ENCODE assay signal across 12 cellular contexts in the genomic region with DNA sequence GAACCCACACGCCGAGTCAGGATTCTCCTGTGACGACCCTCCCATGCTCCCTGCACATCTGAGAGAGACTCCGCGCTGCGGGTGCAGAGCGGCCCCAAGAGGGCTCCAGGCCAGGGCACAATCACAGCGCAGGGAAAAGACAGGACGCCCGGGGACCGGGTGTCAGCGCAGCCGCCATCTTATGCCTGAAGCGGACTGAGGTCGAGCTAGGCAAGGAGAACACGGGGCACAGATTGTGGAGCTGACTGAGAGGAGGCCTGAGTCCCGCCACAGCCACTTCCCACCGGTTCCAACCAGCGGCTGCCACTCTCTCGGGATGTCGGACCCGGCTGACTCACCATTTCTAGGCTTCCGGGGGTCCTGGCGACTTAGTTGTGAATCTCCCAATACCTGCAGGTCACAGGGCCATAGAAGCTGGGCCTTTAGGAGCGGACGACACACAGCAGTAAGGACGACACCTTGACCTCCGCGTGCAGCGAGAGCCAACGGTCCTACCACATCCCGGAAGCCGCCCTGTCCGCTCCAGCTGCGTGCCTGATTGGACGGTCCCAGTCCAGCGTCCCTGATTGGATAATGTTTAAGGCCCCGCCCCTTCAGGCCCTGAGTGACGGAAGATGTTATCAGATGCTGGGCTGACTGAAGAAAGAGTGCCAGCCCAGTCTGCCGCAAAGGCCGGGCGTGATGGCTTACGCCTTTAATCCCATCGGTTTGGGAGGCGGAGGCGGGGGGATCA. TPM values are rescaled to one million over a fixed set of nuclear protein-coding genes. Genes with fewer than 3 reads are reported as not detected.
A peak's percentile ranks its signal among the peaks of the same experiment; 100 is the strongest.
DNase-seq lines count a peak whose midpoint lies in the region; ATAC-seq and TF ChIP-seq lines count a peak whose summit lies in the region.
"Had no signal": no experiment of that assay in that cellular context is flagged by ENCODE, and none has a peak within 500 bp of the region (broad histone marks: within the 10 kb centered on the region; RNA-seq: fewer than 3 reads in every experiment).

A gene (minus strand): TSS at position 487 of the 733 bp plus-strand sequence. CDS start 146 bp downstream, at position 341.

- H3K36me3 ChIP-seq in mesenchymal stem cell (ENCODE audit: control insufficient read depth in 1 of 2, insufficient read depth in 2 of 2, low read depth in 1 of 2, low read length in 2 of 2) (no peaks in the 10 kb centered on the region), stomach smooth muscle (ENCODE audit: control insufficient read depth in 2 of 2, insufficient read depth in 2 of 2, low read length in 2 of 2) (no peaks in the 10 kb centered on the region)

- H3K27ac ChIP-seq in dorsolateral prefrontal cortex: peak within 1 kb of the TSS in 6 of 59 donors; percentile 12 to 65 (median 32)
- H3K27ac ChIP-seq in mesenchymal stem cell (ENCODE audit: low read length, poor library complexity, severe bottlenecking): no peak within 1 kb of the TSS
- H3K27ac ChIP-seq in stomach smooth muscle (ENCODE audit: low read length): no peak within 1 kb of the TSS

- CTCF ChIA-PET in activated CD4-positive, alpha-beta memory T cell treated with anti-CD3 and anti-CD28 coated beads for 36 hours (lab: Charles Lee): no interaction called here

- H2BK120ac ChIP-seq in mesenchymal stem cell (ENCODE audit: low read depth, low read length): no peak within 1 kb of the TSS

- H3K79me1 ChIP-seq in mesenchymal stem cell (replicated peaks; ENCODE audit: low read length, poor library complexity, severe bottlenecking): no peaks in the 10 kb centered on the region

- peak; percentile 26 for DNase-seq in NCI-H2227 treated with DMSO at 0.1 percent for 48 hours (lab: John Stamatoyannopoulos, UW)
- peak in 9 of 10 donors; percentile 23 to 62 (median 50) for DNase-seq in dorsolateral prefrontal cortex
- no peak for DNase-seq in mesenchymal stem cell
- no peak for DNase-seq in AML-193 (lab: John Stamatoyannopoulos, UW)
- no peak for DNase-seq in DMS79 (lab: John Stamatoyannopoulos, UW)
- no peak for DNase-seq in activated CD4-positive, alpha-beta memory T cell treated with anti-CD3 and anti-CD28 coated beads for 36 hours
- DNase-seq: DND-41, mammary epithelial cell had no signal

- H3K14ac ChIP-seq in mesenchymal stem cell (ENCODE audit: low read length in 2 of 2): no peak within 1 kb of the TSS

- intact Hi-C loops in dorsolateral prefrontal cortex (cut with DNase I): no loop called here
- intact Hi-C loops in activated CD4-positive, alpha-beta memory T cell treated with anti-CD3 and anti-CD28 coated beads for 36 hours (cut with micrococcal nuclease): no loop called here

- no peak within 1 kb of the TSS for H4K91ac ChIP-seq in mesenchymal stem cell (ENCODE audit: low read length)

- no peak for TF ChIP-seq CTCF in dorsolateral prefrontal cortex (IDR thresholded peaks at IDR 0.05 in 54 of 56, conservative IDR thresholded peaks at IDR 0.05 in 2 of 56; ENCODE audit: low read depth in 1 of 56, partially characterized antibody in 56 of 56)

- no peak within 1 kb of the TSS for H3K4me3 Mint-ChIP-seq in activated CD4-positive, alpha-beta memory T cell treated with anti-CD3 and anti-CD28 coated beads for 36 hours

- H3K9ac ChIP-seq in mesenchymal stem cell (ENCODE audit: low read length) (peak within 1 kb of the TSS; percentile 41), stomach smooth muscle (ENCODE audit: low read length in 2 of 2) (peak within 1 kb of the TSS; percentile 51 to 57)

- no peaks in the 10 kb centered on the region for H3K4me1 Mint-ChIP-seq in activated CD4-positive, alpha-beta memory T cell treated with anti-CD3 and anti-CD28 coated beads for 36 hours (ENCODE audit: low read depth)

- H4K8ac ChIP-seq in mesenchymal stem cell (ENCODE audit: low read length): no peak within 1 kb of the TSS

- H3K36me3 Mint-ChIP-seq in activated CD4-positive, alpha-beta memory T cell treated with anti-CD3 and anti-CD28 coated beads for 36 hours: peaks cover 6% of the 10 kb centered on the region

- H2BK12ac ChIP-seq in mesenchymal stem cell (ENCODE audit: low read length in 2 of 2): no peak within 1 kb of the TSS

- H2BK15ac ChIP-seq in mesenchymal stem cell (ENCODE audit: low read depth, poor library complexity, severe bottlenecking): no peak within 1 kb of the TSS

- no peak within 1 kb of the TSS for H3K23ac ChIP-seq in mesenchymal stem cell (ENCODE audit: low read length in 2 of 2)

- POLR2A ChIA-PET in activated CD4-positive, alpha-beta memory T cell treated with anti-CD3 and anti-CD28 coated beads for 36 hours (lab: Charles Lee): no interaction called here

- no peaks in the 10 kb centered on the region for H3K4me1 ChIP-seq in mesenchymal stem cell (ENCODE audit: control insufficient read depth, insufficient read depth, low read depth, low read length)
- H3K4me1 ChIP-seq in stomach smooth muscle (ENCODE audit: control insufficient read depth, insufficient read depth, low read length): no peaks in the 10 kb centered on the region

- H3K9me3 ChIP-seq in mesenchymal stem cell (ENCODE audit: control insufficient read depth, low read length): peaks cover 33% of the 10 kb centered on the region
- no peaks in the 10 kb centered on the region for H3K9me3 ChIP-seq in stomach smooth muscle (ENCODE audit: control insufficient read depth in 2 of 2, low read length in 2 of 2)

- no peak within 1 kb of the TSS for H2AFZ ChIP-seq in mesenchymal stem cell (ENCODE audit: low read depth, low read length)

- no peak within 1 kb of the TSS for H3K4me2 ChIP-seq in mesenchymal stem cell (ENCODE audit: low read length, poor library complexity, severe bottlenecking)

- H3K27me3 Mint-ChIP-seq in activated CD4-positive, alpha-beta memory T cell treated with anti-CD3 and anti-CD28 coated beads for 36 hours: no peaks in the 10 kb centered on the region

- no peak for ATAC-seq in HG03175 (IDR thresholded peaks at IDR 0.05; ENCODE audit: unreplicated experiment)

- H3K9me3 Mint-ChIP-seq in activated CD4-positive, alpha-beta memory T cell treated with anti-CD3 and anti-CD28 coated beads for 36 hours: peaks cover 36% of the 10 kb centered on the region

- H3K4me3 ChIP-seq in dorsolateral prefrontal cortex (peak within 1 kb of the TSS; percentile 3 to 67 (median 47)), mesenchymal stem cell (ENCODE audit: insufficient read depth in 1 of 2, low read depth in 1 of 2, low read length in 2 of 2) (no peak within 1 kb of the TSS), stomach smooth muscle (ENCODE audit: low read length in 2 of 2) (peak within 1 kb of the TSS; percentile 71 to 76)

- H3K27ac Mint-ChIP-seq in activated CD4-positive, alpha-beta memory T cell treated with anti-CD3 and anti-CD28 coated beads for 36 hours: no peak within 1 kb of the TSS
- H3K27ac Mint-ChIP-seq: activated T-helper 2 cell treated with anti-CD3 and anti-CD28 coated beads, Interferon-gamma antibody, Interleukin-2, Interleukin-4, amounts not matched to agents 10 μg/mL and 5 μg/mL and 100 μg/mL, durations not matched to agents 14 hours and 24 hours and 36 hours had no signal

- H3K27me3 ChIP-seq in dorsolateral prefrontal cortex (peaks cover 0 to 11% (median 0%) of the 10 kb centered on the region in 45 donors), mesenchymal stem cell (ENCODE audit: control insufficient read depth in 1 of 2, insufficient read depth in 1 of 2, low read length in 2 of 2) (no peaks in the 10 kb centered on the region), stomach smooth muscle (ENCODE audit: control insufficient read depth in 1 of 2, insufficient read depth in 2 of 2, low read length in 2 of 2) (no peaks in the 10 kb centered on the region)

- H3K18ac ChIP-seq in mesenchymal stem cell (ENCODE audit: low read depth in 1 of 2, low read length in 2 of 2): no peak within 1 kb of the TSS

- H3K4ac ChIP-seq in mesenchymal stem cell (ENCODE audit: low read depth in 1 of 2, low read length in 2 of 2): no peak within 1 kb of the TSS

- 87% methylated on average over 46 of the region's 46 CpGs for WGBS in mesenchymal stem cell

- no peak within 1 kb of the TSS for H2BK5ac ChIP-seq in mesenchymal stem cell (ENCODE audit: low read depth, low read length, poor library complexity, severe bottlenecking)

- no peak within 1 kb of the TSS for H2AK5ac ChIP-seq in mesenchymal stem cell (ENCODE audit: low read length, severe bottlenecking)

RNA-seq across cellular contexts. Expression of the gene that starts here (rescaled TPM):
- 1 to 10 TPM in 117 of 120 experiments, under 1 TPM in 3; 0.64 to 6.1 (median 2.8) TPM for total RNA-seq in dorsolateral prefrontal cortex
- polyA plus RNA-seq in mesenchymal stem cell (2013, experiment 1 of 2): not detected
- not detected for polyA plus RNA-seq in mesenchymal stem cell (2013, experiment 2 of 2)
- not detected for total RNA-seq in activated CD4-positive, alpha-beta memory T cell treated with anti-CD3 and anti-CD28 coated beads for 36 hours
- total RNA-seq: activated T-helper 2 cell treated with anti-CD3 and anti-CD28 coated beads, Interferon-gamma antibody, Interleukin-2, Interleukin-4, amounts not matched to agents 10 μg/mL and 5 μg/mL and 100 μg/mL, durations not matched to agents 14 hours and 24 hours and 36 hours; HT-29 had no signal
- polyA plus RNA-seq: mammary epithelial cell had no signal

Comparison
In these comparisons a context has a peak if more than half of its experiments do, and no peak if none do; other contexts are left out.
1. DNase-seq: peak in NCI-H2227 treated with DMSO at 0.1 percent for 48 hours (single experiment) and dorsolateral prefrontal cortex (9 of 10); none in mesenchymal stem cell (single experiment), AML-193 (0 of 2), DMS79 (single experiment) and activated CD4-positive, alpha-beta memory T cell treated with anti-CD3 and anti-CD28 coated beads for 36 hours (single experiment).
2. H3K4me3 ChIP-seq: peak in dorsolateral prefrontal cortex (59 of 59) and stomach smooth muscle (2 of 2); none in mesenchymal stem cell (0 of 2).